Comparison of ENCODE assay signal across 13 cellular contexts in the genomic region with DNA sequence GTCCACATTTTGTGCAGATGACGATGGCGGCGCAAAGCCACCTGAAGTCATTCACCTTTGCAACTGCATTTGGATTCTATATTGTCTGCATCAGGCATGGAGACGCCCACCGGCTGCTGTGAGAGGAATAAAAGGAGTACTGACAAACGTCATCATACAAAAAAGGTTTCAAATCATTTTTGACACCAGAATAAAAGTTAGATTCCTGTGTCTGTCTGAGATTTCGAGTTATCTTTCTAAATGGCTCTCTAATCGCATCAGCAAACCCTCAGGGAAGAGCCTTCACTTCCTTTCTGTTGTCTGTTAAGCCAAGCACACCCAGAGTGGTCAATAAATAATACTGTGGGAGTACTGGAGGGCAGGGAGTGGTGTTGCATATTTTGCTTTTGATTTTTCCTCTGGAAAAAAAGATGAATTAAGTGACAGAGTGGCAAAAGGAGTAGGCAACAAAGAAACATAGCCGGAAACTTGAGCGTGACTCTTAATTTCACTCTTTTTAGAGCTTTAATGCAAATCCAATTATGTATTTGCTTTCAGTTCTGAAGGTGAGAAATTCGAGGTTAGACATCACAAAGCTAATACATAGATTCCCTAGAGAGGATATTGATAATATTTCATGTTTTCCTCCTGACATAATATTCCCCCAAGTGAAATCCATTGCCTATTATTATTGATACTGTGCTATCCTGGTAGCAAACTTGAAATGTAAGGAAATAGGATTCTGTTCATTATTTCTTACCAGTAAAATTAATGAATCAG.
A peak's percentile ranks its signal among the peaks of the same experiment; 100 is the strongest.
DNase-seq lines count a peak whose midpoint lies in the region; ATAC-seq, FAIRE-seq and TF ChIP-seq lines count a peak whose summit lies in the region.
"Had no signal": no experiment of that assay in that cellular context is flagged by ENCODE, and none has a peak within 500 bp of the region (broad histone marks: within the 10 kb centered on the region; RNA-seq: fewer than 3 reads in every experiment).

No MANE protein-coding gene starts in this region.

- intact Hi-C loops in body of pancreas (cut with DNase I), result no loop called here
- intact Hi-C loops in vagina (cut with DNase I), result no loop called here
- intact Hi-C loops in pancreas (cut with DNase I), result no loop called here

- no peak overlapping the region for H3K4me3 ChIP-seq in body of pancreas
- no peak overlapping the region for H3K4me3 ChIP-seq in vagina
- no peak overlapping the region for H3K4me3 ChIP-seq in pancreas

- H3K36me3 ChIP-seq in body of pancreas (replicated peaks in 1 of 2; ENCODE audit: insufficient read depth in 1 of 2, low read depth in 2 of 2), result no peaks in the 10 kb centered on the region
- H3K36me3 ChIP-seq in vagina, result no peaks in the 10 kb centered on the region
- no peaks in the 10 kb centered on the region for H3K36me3 ChIP-seq in pancreas

- TF ChIP-seq CTCF in body of pancreas (IDR thresholded peaks at IDR 0.05) (no peak), vagina (IDR thresholded peaks at IDR 0.05) (no peak), pancreas (IDR thresholded peaks at IDR 0.05) (no peak)

- DNase-seq in stimulated activated CD4-positive, alpha-beta T cell treated with anti-CD3 and anti-CD28 coated beads, Interleukin-15, amount 100 ng/mL, for 24 hours, result peak; percentile 40
- DNase-seq in stimulated activated CD4-positive, alpha-beta T cell treated with anti-CD3 and anti-CD28 coated beads, Interleukin-12 subunit alpha, Interleukin-12 subunit beta, amount 100 ng/mL, for 4 hours, result no peak
- no peak for DNase-seq in body of pancreas
- no peak for DNase-seq in vagina (ENCODE audit: extremely low spot score in 2 of 2)
- DNase-seq in activated effector memory CD4-positive, alpha-beta T cell treated with anti-CD3 and anti-CD28 coated beads, Interleukin-2, amount 50 U/mL, for 16 hours, result no peak
- DNase-seq in globus pallidus (ENCODE audit: low spot score), result no peak
- DNase-seq in pancreas, result no peak
- DNase-seq: COR-L47; erythroblast; NCI-H146; SHP77 treated with DMSO at 0.1 percent for 48 hours; stimulated activated CD4-positive, alpha-beta T cell treated with anti-CD3 and anti-CD28 coated beads, Interleukin-1b, Interleukin-23, amount 100 ng/mL, for 48 hours had no signal

- H3K4me1 ChIP-seq in body of pancreas (peaks cover 30% of the 10 kb centered on the region), vagina (peaks cover 43% of the 10 kb centered on the region), pancreas (peaks cover 0 to 3% (median 0%) of the 10 kb centered on the region in 3 donors)

- H3K9me3 ChIP-seq in body of pancreas (no peaks in the 10 kb centered on the region), vagina (no peaks in the 10 kb centered on the region), pancreas (no peaks in the 10 kb centered on the region)

- H3K27ac ChIP-seq in body of pancreas (peak overlapping the region in 3 of 4 donors; percentile 46 to 67 (median 62)), vagina (peak overlapping the region; percentile 53), pancreas (peak overlapping the region in 2 of 4 donors; percentile 53 to 58)

- H3K27me3 ChIP-seq in body of pancreas, result no peaks in the 10 kb centered on the region
- H3K27me3 ChIP-seq in vagina, result no peaks in the 10 kb centered on the region
- H3K27me3 ChIP-seq in pancreas, result no peaks in the 10 kb centered on the region

- FAIRE-seq in pancreas (lab: Jason Lieb, UNC), result no peak

- ATAC-seq in HG03095 (IDR thresholded peaks at IDR 0.05; ENCODE audit: unreplicated experiment), result peak; percentile 24
- ATAC-seq in body of pancreas, result no peak
- ATAC-seq in pancreas, result no peak

- 61% methylated on average over 11 of the region's 11 CpGs for WGBS in body of pancreas, 2 donors
- 60 to 65% methylated on average over 11 of the region's 11 CpGs for WGBS in pancreas, 2 donors

- TF ChIP-seq POLR2A in body of pancreas (IDR thresholded peaks at IDR 0.05), result no peak
- no peak for TF ChIP-seq POLR2A in vagina (IDR thresholded peaks at IDR 0.05)
